15 cellular contexts compared by ENCODE assay signal in the genomic region with DNA sequence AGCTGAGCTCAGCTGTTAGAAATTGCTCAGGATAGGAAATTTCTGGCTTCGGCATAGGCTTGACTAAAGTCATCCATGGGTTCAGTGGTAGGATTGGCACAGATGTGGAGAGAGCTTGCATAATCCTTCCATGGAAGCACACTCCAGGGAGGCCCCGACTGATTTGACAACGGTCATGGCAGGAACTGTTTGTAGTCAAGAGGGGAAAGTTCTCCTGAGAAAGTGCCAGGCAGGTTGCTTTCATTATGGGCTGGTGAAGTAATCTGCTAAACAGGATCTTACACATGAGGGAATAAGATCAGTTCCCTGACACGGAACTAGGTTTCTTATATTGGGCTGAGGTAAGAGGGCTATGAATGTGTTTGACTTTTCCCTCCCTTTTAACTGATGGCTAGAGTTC.
DNase-seq lines count a peak whose midpoint lies in the region; ATAC-seq and TF ChIP-seq lines count a peak whose summit lies in the region.
"Had no signal": no experiment of that assay in that cellular context is flagged by ENCODE, and none has a peak within 500 bp of the region (broad histone marks: within the 10 kb centered on the region; RNA-seq: fewer than 3 reads in every experiment).

No MANE protein-coding gene starts in this region.

- no peak overlapping the region for H3K4me3 Mint-ChIP-seq in activated T-helper 17 cell treated with anti-CD3 and anti-CD28 coated beads, Interleukin-2, amount 50 U/mL, for 72 hours
- H3K4me3 Mint-ChIP-seq: activated CD4-positive, alpha-beta T cell treated with anti-CD3 and anti-CD28 coated beads, Interleukin-2, amount 10 ng/mL, durations not matched to agents 24 days and 14 days; activated naive CD8-positive, alpha-beta T cell treated with anti-CD3 and anti-CD28 coated beads, Interleukin-2, amount 10 ng/mL, durations not matched to agents 7 days and 5 days; endodermal cell had no signal

- no peaks in the 10 kb centered on the region for H3K9me3 ChIP-seq in stomach

- no peaks in the 10 kb centered on the region for H3K9me3 Mint-ChIP-seq in activated T-helper 17 cell treated with anti-CD3 and anti-CD28 coated beads, Interleukin-2, amount 50 U/mL, for 72 hours
- H3K9me3 Mint-ChIP-seq: activated naive CD8-positive, alpha-beta T cell treated with anti-CD3 and anti-CD28 coated beads, Interleukin-2, amount 10 ng/mL, durations not matched to agents 7 days and 5 days had no signal

- TF ChIP-seq CTCF in stomach (IDR thresholded peaks at IDR 0.05), result no peak

- TF ChIP-seq EP300 in stomach (IDR thresholded peaks at IDR 0.05), result no peak

- TF ChIP-seq POLR2A in stomach (IDR thresholded peaks at IDR 0.05), result no peak

- H3K27ac ChIP-seq in stomach, result peak overlapping the region in 3 of 5 donors; percentile 18 to 47 (median 44)

- no peaks in the 10 kb centered on the region for H3K27me3 Mint-ChIP-seq in activated T-helper 17 cell treated with anti-CD3 and anti-CD28 coated beads, Interleukin-2, amount 50 U/mL, for 72 hours
- H3K27me3 Mint-ChIP-seq: activated CD4-positive, alpha-beta T cell treated with anti-CD3 and anti-CD28 coated beads, Interleukin-2, amount 10 ng/mL, durations not matched to agents 24 days and 14 days; activated naive CD8-positive, alpha-beta T cell treated with anti-CD3 and anti-CD28 coated beads, Interleukin-2, amount 10 ng/mL, durations not matched to agents 7 days and 5 days had no signal

- intact Hi-C loops in left cardiac atrium (cut with DNase I), result no loop called here
- intact Hi-C loops in stomach (cut with DNase I; ENCODE audit: low total_unique reads), result no loop called here

- peaks cover 4% of the 10 kb centered on the region for H3K4me1 Mint-ChIP-seq in activated T-helper 17 cell treated with anti-CD3 and anti-CD28 coated beads, Interleukin-2, amount 50 U/mL, for 72 hours

- peaks cover 0 to 19% (median 8%) of the 10 kb centered on the region in 4 donors for H3K36me3 ChIP-seq in stomach

- H3K36me3 Mint-ChIP-seq in activated T-helper 17 cell treated with anti-CD3 and anti-CD28 coated beads, Interleukin-2, amount 50 U/mL, for 72 hours (ENCODE audit: low read depth), result peaks cover 19% of the 10 kb centered on the region

- DNase-seq in NOMO-1 (lab: John Stamatoyannopoulos, UW; ENCODE audit: unreplicated experiment in 2 of 2) (peak; percentile 22 to 39), NOMO-1 treated with dmso at 0.1 percent for 144 hours (lab: John Stamatoyannopoulos, UW; ENCODE audit: unreplicated experiment) (no peak), left cardiac atrium (no peak), stomach (peak; percentile 40), HT-29 (ENCODE audit: low spot score) (no peak), NCI-H1930 (lab: John Stamatoyannopoulos, UW) (no peak)
- DNase-seq: 8988T; activated CD4-positive, alpha-beta T cell treated with anti-CD3 and anti-CD28 coated beads, Interleukin-2, amount 10 ng/mL, durations not matched to agents 24 days and 14 days; activated naive CD8-positive, alpha-beta T cell treated with anti-CD3 and anti-CD28 coated beads, Interleukin-2, amount 10 ng/mL, durations not matched to agents 7 days and 5 days; endodermal cell; KG1; NCI-H226; trophoblast cell had no signal

- H3K4me1 ChIP-seq in stomach, result peaks cover 0 to 15% (median 0%) of the 10 kb centered on the region in 4 donors

- no peak for ATAC-seq in activated T-helper 17 cell treated with anti-CD3 and anti-CD28 coated beads, Interleukin-2, amount 50 U/mL, for 72 hours (replicated peaks)
- ATAC-seq in left cardiac atrium (peak; percentile 84 to 97), HG02884 (IDR thresholded peaks at IDR 0.05; ENCODE audit: unreplicated experiment) (no peak)

- H3K4me3 ChIP-seq in stomach, result no peak overlapping the region

- WGBS in stomach, 5 donors, result 21 to 35% (median 33%) methylated on average over 4 of the region's 4 CpGs

- peak overlapping the region; percentile 44 for H3K27ac Mint-ChIP-seq in activated T-helper 17 cell treated with anti-CD3 and anti-CD28 coated beads, Interleukin-2, amount 50 U/mL, for 72 hours
- H3K27ac Mint-ChIP-seq: activated CD4-positive, alpha-beta T cell treated with anti-CD3 and anti-CD28 coated beads, Interleukin-2, amount 10 ng/mL, durations not matched to agents 24 days and 14 days; activated naive CD8-positive, alpha-beta T cell treated with anti-CD3 and anti-CD28 coated beads, Interleukin-2, amount 10 ng/mL, durations not matched to agents 7 days and 5 days; endodermal cell had no signal

- H3K27me3 ChIP-seq in stomach, result no peaks in the 10 kb centered on the region

Comparison
In these comparisons a context has a peak if more than half of its experiments do, and no peak if none do; other contexts are left out.
1. DNase-seq: peak in NOMO-1 (2 of 2) and stomach (single experiment); none in NOMO-1 treated with dmso at 0.1 percent for 144 hours (single experiment), left cardiac atrium (single experiment), HT-29 (single experiment) and NCI-H1930 (0 of 2).
2. ATAC-seq: peak in left cardiac atrium (2 of 2); none in activated T-helper 17 cell treated with anti-CD3 and anti-CD28 coated beads, Interleukin-2, amount 50 U/mL, for 72 hours (single experiment) and HG02884 (single experiment).